In the genomic region with DNA sequence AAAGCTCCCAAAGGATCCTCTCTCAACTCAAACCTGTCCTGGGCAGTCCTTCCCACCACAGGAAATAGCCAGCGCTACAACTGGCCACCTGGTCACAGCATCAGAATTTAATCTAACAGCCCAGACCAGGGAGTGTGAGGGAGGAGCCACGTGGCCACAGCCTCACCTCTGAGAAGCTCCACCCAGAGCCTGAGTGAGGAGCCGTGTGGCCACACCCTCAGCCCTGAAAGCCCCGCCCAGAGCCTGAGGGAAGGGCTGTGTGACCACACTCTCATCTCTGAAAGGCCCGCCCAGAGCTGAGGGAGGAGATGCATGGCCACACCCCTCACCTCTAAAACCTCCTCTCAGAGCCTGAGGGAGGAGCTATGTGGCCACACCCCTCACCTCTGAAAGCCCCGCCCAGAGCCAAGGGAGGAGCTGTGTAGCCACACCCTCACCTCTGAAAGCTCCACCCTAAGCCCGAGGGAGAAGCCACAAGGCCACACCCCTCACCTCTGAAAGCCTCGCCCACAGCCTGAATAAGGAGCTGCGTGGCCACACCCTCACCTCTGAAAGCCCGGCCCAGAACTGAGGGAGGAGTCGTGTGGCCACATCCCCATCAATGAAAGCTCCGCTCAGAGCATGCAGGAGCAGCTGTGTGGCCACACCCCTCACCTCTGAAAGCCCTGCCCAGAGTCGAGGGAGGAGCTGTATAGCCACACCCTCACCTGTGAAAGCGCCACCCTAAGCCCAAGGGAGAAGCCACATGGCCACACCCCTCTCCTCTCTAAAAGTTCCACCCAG, we compare ENCODE assay signal across 10 cellular contexts. TPM values are rescaled to one million over a fixed set of nuclear protein-coding genes. Genes with fewer than 3 reads are reported as not detected.
DNase-seq lines count a peak whose midpoint lies in the region; ATAC-seq, FAIRE-seq and TF ChIP-seq lines count a peak whose summit lies in the region.
"Had no signal": no experiment of that assay in that cellular context is flagged by ENCODE, and none has a peak within 500 bp of the region (broad histone marks: within the 10 kb centered on the region; RNA-seq: fewer than 3 reads in every experiment).

No MANE protein-coding gene starts in this region.

- H3K27me3 Mint-ChIP-seq in mesothelial cell of epicardium (ENCODE audit: low read depth), result no peaks in the 10 kb centered on the region

- no peak overlapping the region for H3K4me3 ChIP-seq in cardiac fibroblast (replicated peaks in 1 of 2; ENCODE audit: low read depth in 2 of 2, low read length in 2 of 2)
- H3K4me3 ChIP-seq in aorta (ENCODE audit: low read length in 2 of 2), result no peak overlapping the region

- no peaks in the 10 kb centered on the region for H3K36me3 Mint-ChIP-seq in mesothelial cell of epicardium

- 13 to 15% methylated on average over 14 of the region's 14 CpGs for WGBS in aorta, 2 donors

- peaks cover 2% of the 10 kb centered on the region for H3K9me3 ChIP-seq in aorta (ENCODE audit: control insufficient read depth, low read length)

- peaks cover 9% of the 10 kb centered on the region for H3K9me3 Mint-ChIP-seq in mesothelial cell of epicardium

- TF ChIP-seq CTCF in cardiac fibroblast (IDR thresholded peaks at IDR 0.05; ENCODE audit: low read depth, low read length) (no peak), mesothelial cell of epicardium (IDR thresholded peaks at IDR 0.05; ENCODE audit: unreplicated experiment) (no peak)

- no peak overlapping the region for H3K27ac ChIP-seq in aorta (ENCODE audit: low read depth in 1 of 2, low read length in 2 of 2)

- no peak overlapping the region for H3K4me3 Mint-ChIP-seq in mesothelial cell of epicardium
- H3K4me3 Mint-ChIP-seq: dendritic cell treated with granulocyte-macrophage colony-stimulating factor and Interleukin-4, amounts not matched to agents 40 ng/mL and 50 ng/mL, for 4 days had no signal

- H3K4me1 Mint-ChIP-seq in mesothelial cell of epicardium, result no peaks in the 10 kb centered on the region

- H3K27ac Mint-ChIP-seq in mesothelial cell of epicardium, result no peak overlapping the region
- H3K27ac Mint-ChIP-seq: dendritic cell treated with granulocyte-macrophage colony-stimulating factor and Interleukin-4, amounts not matched to agents 40 ng/mL and 50 ng/mL, for 4 days had no signal

- no peaks in the 10 kb centered on the region for H3K27me3 ChIP-seq in aorta (ENCODE audit: control insufficient read depth in 1 of 2, insufficient read depth in 2 of 2, low read length in 1 of 2)

- ATAC-seq in HG02840 (IDR thresholded peaks at IDR 0.05; ENCODE audit: low FRiP score, unreplicated experiment) (peak; percentile 52), aorta (ENCODE audit: low FRiP score) (peak; percentile 23)

- DNase-seq in NCI-H1105 treated with DMSO at 0.1 percent for 48 hours (lab: John Stamatoyannopoulos, UW) (peak; percentile 0), NCI-H1105 (lab: John Stamatoyannopoulos, UW) (no peak), NCI-H187 (lab: John Stamatoyannopoulos, UW) (peak; percentile 98 to 99), cardiac fibroblast (ENCODE audit: low read depth in 2 of 2) (peak; percentile 37 to 61), mesothelial cell of epicardium (ENCODE audit: low spot score in 2 of 2, unreplicated experiment in 2 of 2) (peak; percentile 50 to 62), aorta (no peak)

- no peaks in the 10 kb centered on the region for H3K4me1 ChIP-seq in aorta (ENCODE audit: control insufficient read depth in 1 of 2, insufficient read depth in 2 of 2, low read length in 2 of 2)

- intact Hi-C loops in aorta (cut with DNase I), result no loop called here

- FAIRE-seq in TTC549 (lab: Jason Lieb, UNC), result peak; percentile 92
- FAIRE-seq: A204.1 had no signal

- no peaks in the 10 kb centered on the region for H3K36me3 ChIP-seq in aorta (ENCODE audit: control insufficient read depth in 1 of 2, insufficient read depth in 2 of 2, low read length in 1 of 2)

RNA-seq across cellular contexts. Expression of gene SLC38A8, which starts 28.6 kb away (rescaled TPM):
- not detected in 3 replicates for total RNA-seq in mesothelial cell of epicardium
- not detected for total RNA-seq in aorta
- polyA plus RNA-seq in aorta, result not detected

RNA-seq across cellular contexts. Expression of gene NECAB2, which starts 45.9 kb away (rescaled TPM):
- total RNA-seq in mesothelial cell of epicardium (1.2 to 1.8 TPM (median 1.5 TPM) in 3 replicates), aorta (under 1 TPM; 0.23 to 0.75 TPM)
- polyA plus RNA-seq in aorta, result not detected

Comparison
In these comparisons a context has a peak if more than half of its experiments do, and no peak if none do; other contexts are left out.
1. DNase-seq: peak in NCI-H1105 treated with DMSO at 0.1 percent for 48 hours (single experiment), NCI-H187 (2 of 2), cardiac fibroblast (2 of 2) and mesothelial cell of epicardium (2 of 2); none in NCI-H1105 (single experiment) and aorta (0 of 2).